Comparison of ENCODE assay signal across 1 cellular context in genomic region chr1:182565537-182565936, GRCh38.
A peak's percentile ranks its signal among the peaks of the same experiment; 100 is the strongest.
TF ChIP-seq lines count a peak whose summit lies in the region.

No MANE protein-coding gene starts in this region.

TF ChIP-seq in K562, 482 proteins besides CTCF, POLR2A, EP300 and RAD21 (continued from another document):
- TF ChIP-seq ATF3 (IDR thresholded peaks at IDR 0.05), result peak; percentile 59
- no peak for TF ChIP-seq ATF3 (CRISPR knock-in tag; conservative IDR thresholded peaks at IDR 0.05)
- peak; percentile 46; the same call in 1 of the 2 replicates for TF ChIP-seq ZNF316 (IDR thresholded peaks at IDR 0.05)
- TF ChIP-seq C11orf30 (IDR thresholded peaks at IDR 0.05; ENCODE audit: low read depth), result peak; percentile 32; the same call in 1 of the 2 replicates
